1 cellular context compared by ENCODE assay signal in the genomic region with DNA sequence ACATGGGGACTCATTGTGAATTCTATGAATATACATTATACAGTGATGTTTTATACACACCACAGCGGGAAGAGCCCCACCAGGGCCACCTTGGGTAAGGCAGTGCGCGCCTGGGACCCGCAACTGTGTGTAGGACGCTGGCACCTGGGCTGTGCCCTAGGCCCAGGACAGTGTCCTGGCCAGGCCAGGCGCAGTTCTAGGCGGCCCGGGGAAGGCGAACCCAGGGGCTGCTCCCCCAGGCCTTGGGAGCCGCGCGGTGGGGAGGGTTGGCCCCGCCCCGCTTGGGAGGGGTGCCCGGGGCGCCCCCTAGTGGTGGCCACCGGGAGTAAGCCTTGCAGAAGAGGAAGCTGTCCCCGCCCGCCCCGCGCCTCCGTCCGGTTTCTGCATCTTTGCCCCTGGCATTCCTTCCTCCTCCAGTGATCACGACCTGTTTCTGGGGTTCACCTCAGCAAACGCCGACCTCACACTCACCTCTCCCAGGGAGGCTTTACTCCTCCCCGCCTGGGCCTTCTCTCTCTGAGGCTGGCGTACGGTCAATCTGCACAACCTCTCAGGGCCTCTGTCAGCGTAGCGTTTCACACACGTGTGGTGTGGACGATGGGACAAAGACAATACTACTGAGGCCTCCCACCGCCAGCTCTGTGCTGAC.
A peak's percentile ranks its signal among the peaks of the same experiment; 100 is the strongest.
TF ChIP-seq lines count a peak whose summit lies in the region.

No MANE protein-coding gene starts in this region.

TF ChIP-seq in HepG2, 621 proteins besides CTCF, POLR2A, EP300 and RAD21 (continues in another document):
- TF ChIP-seq, protein P1, sequence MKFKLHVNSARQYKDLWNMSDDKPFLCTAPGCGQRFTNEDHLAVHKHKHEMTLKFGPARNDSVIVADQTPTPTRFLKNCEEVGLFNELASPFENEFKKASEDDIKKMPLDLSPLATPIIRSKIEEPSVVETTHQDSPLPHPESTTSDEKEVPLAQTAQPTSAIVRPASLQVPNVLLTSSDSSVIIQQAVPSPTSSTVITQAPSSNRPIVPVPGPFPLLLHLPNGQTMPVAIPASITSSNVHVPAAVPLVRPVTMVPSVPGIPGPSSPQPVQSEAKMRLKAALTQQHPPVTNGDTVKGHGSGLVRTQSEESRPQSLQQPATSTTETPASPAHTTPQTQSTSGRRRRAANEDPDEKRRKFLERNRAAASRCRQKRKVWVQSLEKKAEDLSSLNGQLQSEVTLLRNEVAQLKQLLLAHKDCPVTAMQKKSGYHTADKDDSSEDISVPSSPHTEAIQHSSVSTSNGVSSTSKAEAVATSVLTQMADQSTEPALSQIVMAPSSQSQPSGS (CRISPR knock-in tag; IDR thresholded peaks at IDR 0.05), result peak; percentile 23; the same call in 1 of the 2 replicates
- TF ChIP-seq, protein P2, sequence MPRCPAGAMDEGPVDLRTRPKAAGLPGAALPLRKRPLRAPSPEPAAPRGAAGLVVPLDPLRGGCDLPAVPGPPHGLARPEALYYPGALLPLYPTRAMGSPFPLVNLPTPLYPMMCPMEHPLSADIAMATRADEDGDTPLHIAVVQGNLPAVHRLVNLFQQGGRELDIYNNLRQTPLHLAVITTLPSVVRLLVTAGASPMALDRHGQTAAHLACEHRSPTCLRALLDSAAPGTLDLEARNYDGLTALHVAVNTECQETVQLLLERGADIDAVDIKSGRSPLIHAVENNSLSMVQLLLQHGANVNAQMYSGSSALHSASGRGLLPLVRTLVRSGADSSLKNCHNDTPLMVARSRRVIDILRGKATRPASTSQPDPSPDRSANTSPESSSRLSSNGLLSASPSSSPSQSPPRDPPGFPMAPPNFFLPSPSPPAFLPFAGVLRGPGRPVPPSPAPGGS (CRISPR knock-in tag; IDR thresholded peaks at IDR 0.05), result no peak
- TF ChIP-seq PHB2 (IDR thresholded peaks at IDR 0.05; ENCODE audit: partially characterized antibody) (no peak), ZNF879 (CRISPR knock-in tag; IDR thresholded peaks at IDR 0.05) (no peak), ATF4 (CRISPR knock-in tag; IDR thresholded peaks at IDR 0.05) (no peak), KDM4B (CRISPR knock-in tag; IDR thresholded peaks at IDR 0.05) (no peak), ZBTB8A (CRISPR knock-in tag; IDR thresholded peaks at IDR 0.05; ENCODE audit: borderline replicate concordance, low read depth) (no peak), MLLT10 (CRISPR knock-in tag; IDR thresholded peaks at IDR 0.05) (no peak), ZKSCAN5 (CRISPR knock-in tag; IDR thresholded peaks at IDR 0.05) (no peak), CREM (IDR thresholded peaks at IDR 0.05) (0 out of 2 replicates have a peak, but pooled peaks have one; percentile 27), CREM (CRISPR knock-in tag; IDR thresholded peaks at IDR 0.05) (no peak), ZNF296 (CRISPR knock-in tag; conservative IDR thresholded peaks at IDR 0.05) (peak; percentile 75; the same call in 1 of the 2 replicates), GLI4 (CRISPR knock-in tag; IDR thresholded peaks at IDR 0.05; ENCODE audit: borderline replicate concordance) (no peak), ARNTL (CRISPR knock-in tag; IDR thresholded peaks at IDR 0.05) (0 out of 2 replicates have a peak, but pooled peaks have one; percentile 20), STAT5B (CRISPR knock-in tag; IDR thresholded peaks at IDR 0.05) (no peak), FOXC1 (CRISPR knock-in tag; IDR thresholded peaks at IDR 0.05; ENCODE audit: borderline replicate concordance) (0 out of 2 replicates have a peak, but pooled peaks have one; percentile 17), HNRNPL (IDR thresholded peaks at IDR 0.05; ENCODE audit: low read depth, low read length) (peak; percentile 85), HOXA5 (CRISPR knock-in tag; IDR thresholded peaks at IDR 0.05) (peak; percentile 87; the same call in 1 of the 2 replicates), MED1 (CRISPR knock-in tag; IDR thresholded peaks at IDR 0.05) (peak; percentile 55; the same call in 1 of the 2 replicates), DRAP1 (CRISPR knock-in tag; IDR thresholded peaks at IDR 0.05) (no peak), ZNF432 (CRISPR knock-in tag; IDR thresholded peaks at IDR 0.05; ENCODE audit: borderline replicate concordance) (no peak), CBX1 (IDR thresholded peaks at IDR 0.05; ENCODE audit: low read depth) (no peak), CEBPB (IDR thresholded peaks at IDR 0.05; ENCODE audit: borderline replicate concordance, low read depth, low read length) (no peak), TCF7L2 (IDR thresholded peaks at IDR 0.05; ENCODE audit: low read depth, low read length) (no peak)
- TF ChIP-seq, protein P3, sequence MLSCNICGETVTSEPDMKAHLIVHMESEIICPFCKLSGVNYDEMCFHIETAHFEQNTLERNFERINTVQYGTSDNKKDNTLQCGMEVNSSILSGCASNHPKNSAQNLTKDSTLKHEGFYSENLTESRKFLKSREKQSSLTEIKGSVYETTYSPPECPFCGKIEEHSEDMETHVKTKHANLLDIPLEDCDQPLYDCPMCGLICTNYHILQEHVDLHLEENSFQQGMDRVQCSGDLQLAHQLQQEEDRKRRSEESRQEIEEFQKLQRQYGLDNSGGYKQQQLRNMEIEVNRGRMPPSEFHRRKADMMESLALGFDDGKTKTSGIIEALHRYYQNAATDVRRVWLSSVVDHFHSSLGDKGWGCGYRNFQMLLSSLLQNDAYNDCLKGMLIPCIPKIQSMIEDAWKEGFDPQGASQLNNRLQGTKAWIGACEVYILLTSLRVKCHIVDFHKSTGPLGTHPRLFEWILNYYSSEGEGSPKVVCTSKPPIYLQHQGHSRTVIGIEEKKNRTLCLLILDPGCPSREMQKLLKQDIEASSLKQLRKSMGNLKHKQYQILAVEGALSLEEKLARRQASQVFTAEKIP (CRISPR knock-in tag; IDR thresholded peaks at IDR 0.05; ENCODE audit: borderline replicate concordance), result no peak
- TF ChIP-seq, protein P4, sequence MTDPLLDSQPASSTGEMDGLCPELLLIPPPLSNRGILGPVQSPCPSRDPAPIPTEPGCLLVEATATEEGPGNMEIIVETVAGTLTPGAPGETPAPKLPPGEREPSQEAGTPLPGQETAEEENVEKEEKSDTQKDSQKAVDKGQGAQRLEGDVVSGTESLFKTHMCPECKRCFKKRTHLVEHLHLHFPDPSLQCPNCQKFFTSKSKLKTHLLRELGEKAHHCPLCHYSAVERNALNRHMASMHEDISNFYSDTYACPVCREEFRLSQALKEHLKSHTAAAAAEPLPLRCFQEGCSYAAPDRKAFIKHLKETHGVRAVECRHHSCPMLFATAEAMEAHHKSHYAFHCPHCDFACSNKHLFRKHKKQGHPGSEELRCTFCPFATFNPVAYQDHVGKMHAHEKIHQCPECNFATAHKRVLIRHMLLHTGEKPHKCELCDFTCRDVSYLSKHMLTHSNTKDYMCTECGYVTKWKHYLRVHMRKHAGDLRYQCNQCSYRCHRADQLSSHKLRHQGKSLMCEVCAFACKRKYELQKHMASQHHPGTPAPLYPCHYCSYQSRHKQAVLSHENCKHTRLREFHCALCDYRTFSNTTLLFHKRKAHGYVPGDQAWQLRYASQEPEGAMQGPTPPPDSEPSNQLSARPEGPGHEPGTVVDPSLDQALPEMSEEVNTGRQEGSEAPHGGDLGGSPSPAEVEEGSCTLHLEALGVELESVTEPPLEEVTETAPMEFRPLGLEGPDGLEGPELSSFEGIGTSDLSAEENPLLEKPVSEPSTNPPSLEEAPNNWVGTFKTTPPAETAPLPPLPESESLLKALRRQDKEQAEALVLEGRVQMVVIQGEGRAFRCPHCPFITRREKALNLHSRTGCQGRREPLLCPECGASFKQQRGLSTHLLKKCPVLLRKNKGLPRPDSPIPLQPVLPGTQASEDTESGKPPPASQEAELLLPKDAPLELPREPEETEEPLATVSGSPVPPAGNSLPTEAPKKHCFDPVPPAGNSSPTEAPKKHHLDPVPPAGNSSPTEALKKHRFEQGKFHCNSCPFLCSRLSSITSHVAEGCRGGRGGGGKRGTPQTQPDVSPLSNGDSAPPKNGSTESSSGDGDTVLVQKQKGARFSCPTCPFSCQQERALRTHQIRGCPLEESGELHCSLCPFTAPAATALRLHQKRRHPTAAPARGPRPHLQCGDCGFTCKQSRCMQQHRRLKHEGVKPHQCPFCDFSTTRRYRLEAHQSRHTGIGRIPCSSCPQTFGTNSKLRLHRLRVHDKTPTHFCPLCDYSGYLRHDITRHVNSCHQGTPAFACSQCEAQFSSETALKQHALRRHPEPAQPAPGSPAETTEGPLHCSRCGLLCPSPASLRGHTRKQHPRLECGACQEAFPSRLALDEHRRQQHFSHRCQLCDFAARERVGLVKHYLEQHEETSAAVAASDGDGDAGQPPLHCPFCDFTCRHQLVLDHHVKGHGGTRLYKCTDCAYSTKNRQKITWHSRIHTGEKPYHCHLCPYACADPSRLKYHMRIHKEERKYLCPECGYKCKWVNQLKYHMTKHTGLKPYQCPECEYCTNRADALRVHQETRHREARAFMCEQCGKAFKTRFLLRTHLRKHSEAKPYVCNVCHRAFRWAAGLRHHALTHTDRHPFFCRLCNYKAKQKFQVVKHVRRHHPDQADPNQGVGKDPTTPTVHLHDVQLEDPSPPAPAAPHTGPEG (CRISPR knock-in tag; IDR thresholded peaks at IDR 0.05), result peak; percentile 95
- TF ChIP-seq, protein P5, sequence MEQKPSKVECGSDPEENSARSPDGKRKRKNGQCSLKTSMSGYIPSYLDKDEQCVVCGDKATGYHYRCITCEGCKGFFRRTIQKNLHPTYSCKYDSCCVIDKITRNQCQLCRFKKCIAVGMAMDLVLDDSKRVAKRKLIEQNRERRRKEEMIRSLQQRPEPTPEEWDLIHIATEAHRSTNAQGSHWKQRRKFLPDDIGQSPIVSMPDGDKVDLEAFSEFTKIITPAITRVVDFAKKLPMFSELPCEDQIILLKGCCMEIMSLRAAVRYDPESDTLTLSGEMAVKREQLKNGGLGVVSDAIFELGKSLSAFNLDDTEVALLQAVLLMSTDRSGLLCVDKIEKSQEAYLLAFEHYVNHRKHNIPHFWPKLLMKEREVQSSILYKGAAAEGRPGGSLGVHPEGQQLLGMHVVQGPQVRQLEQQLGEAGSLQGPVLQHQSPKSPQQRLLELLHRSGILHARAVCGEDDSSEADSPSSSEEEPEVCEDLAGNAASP (CRISPR knock-in tag; IDR thresholded peaks at IDR 0.05; ENCODE audit: borderline replicate concordance), result 0 out of 2 replicates have a peak, but pooled peaks have one; percentile 34
- TF ChIP-seq, protein P6, sequence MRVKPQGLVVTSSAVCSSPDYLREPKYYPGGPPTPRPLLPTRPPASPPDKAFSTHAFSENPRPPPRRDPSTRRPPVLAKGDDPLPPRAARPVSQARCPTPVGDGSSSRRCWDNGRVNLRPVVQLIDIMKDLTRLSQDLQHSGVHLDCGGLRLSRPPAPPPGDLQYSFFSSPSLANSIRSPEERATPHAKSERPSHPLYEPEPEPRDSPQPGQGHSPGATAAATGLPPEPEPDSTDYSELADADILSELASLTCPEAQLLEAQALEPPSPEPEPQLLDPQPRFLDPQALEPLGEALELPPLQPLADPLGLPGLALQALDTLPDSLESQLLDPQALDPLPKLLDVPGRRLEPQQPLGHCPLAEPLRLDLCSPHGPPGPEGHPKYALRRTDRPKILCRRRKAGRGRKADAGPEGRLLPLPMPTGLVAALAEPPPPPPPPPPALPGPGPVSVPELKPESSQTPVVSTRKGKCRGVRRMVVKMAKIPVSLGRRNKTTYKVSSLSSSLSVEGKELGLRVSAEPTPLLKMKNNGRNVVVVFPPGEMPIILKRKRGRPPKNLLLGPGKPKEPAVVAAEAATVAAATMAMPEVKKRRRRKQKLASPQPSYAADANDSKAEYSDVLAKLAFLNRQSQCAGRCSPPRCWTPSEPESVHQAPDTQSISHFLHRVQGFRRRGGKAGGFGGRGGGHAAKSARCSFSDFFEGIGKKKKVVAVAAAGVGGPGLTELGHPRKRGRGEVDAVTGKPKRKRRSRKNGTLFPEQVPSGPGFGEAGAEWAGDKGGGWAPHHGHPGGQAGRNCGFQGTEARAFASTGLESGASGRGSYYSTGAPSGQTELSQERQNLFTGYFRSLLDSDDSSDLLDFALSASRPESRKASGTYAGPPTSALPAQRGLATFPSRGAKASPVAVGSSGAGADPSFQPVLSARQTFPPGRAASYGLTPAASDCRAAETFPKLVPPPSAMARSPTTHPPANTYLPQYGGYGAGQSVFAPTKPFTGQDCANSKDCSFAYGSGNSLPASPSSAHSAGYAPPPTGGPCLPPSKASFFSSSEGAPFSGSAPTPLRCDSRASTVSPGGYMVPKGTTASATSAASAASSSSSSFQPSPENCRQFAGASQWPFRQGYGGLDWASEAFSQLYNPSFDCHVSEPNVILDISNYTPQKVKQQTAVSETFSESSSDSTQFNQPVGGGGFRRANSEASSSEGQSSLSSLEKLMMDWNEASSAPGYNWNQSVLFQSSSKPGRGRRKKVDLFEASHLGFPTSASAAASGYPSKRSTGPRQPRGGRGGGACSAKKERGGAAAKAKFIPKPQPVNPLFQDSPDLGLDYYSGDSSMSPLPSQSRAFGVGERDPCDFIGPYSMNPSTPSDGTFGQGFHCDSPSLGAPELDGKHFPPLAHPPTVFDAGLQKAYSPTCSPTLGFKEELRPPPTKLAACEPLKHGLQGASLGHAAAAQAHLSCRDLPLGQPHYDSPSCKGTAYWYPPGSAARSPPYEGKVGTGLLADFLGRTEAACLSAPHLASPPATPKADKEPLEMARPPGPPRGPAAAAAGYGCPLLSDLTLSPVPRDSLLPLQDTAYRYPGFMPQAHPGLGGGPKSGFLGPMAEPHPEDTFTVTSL (CRISPR knock-in tag; IDR thresholded peaks at IDR 0.05; ENCODE audit: borderline replicate concordance), result no peak
